Comparison of ENCODE assay signal across 7 cellular contexts in the genomic region with DNA sequence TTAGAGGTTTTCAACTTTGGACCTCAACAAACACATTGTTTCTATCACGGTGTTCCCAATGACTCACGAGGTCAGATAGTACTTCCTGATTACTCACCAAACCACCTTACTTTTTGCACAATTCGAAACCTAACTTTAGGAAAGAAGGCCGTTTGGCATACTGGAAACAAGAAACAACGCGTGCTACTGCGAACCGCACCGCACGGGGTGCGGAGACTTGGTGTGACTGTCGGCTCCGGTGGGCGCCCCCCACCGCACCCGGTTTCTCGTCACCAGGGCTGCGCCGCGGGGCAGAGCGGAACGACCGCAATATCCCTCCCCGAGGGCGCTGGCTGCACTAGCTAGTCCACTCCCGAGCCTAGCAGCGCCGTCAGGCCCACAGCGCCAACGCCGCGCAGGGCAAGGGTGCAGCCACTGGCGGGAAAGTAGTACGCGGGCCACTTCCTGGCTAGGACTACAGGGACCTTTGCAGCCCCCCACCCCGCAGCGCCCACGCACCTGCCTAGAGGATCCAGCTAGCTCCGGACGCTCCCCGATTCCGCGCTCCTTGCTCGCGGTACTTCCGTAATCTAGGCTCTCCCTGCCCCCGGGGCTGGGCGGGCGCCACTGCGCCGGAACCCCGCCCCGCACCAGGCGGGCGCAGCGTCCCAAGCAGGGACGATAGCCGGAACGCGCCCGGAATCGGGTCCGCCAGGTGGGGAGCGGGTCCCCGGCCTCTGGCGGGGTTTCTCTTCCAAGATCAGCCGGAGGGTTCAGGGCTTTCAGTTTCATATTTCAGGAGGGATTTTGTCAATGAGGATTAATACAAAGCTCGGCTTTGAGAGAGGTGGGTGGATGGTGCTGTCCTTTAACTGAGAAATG. TPM values are rescaled to one million over a fixed set of nuclear protein-coding genes. Genes with fewer than 3 reads are reported as not detected.
DNase-seq lines count a peak whose midpoint lies in the region; ATAC-seq and TF ChIP-seq lines count a peak whose summit lies in the region.

TSS of gene PARP4 (minus strand) at position 571 of the 861 bp plus-strand sequence. CDS start 9,002 bp downstream, outside the sequence.

- intact Hi-C loops in sciatic nerve (cut with DNase I) = no loop called here

- peak within 1 kb of the TSS; percentile 73 for H3K4me3 ChIP-seq in astrocyte of the spinal cord (ENCODE audit: low read depth, low read length)

- ATAC-seq in GM18505 (IDR thresholded peaks at IDR 0.05; ENCODE audit: unreplicated experiment) = peak; percentile 68
- peak; percentile 62 for ATAC-seq in HG02763 (IDR thresholded peaks at IDR 0.05; ENCODE audit: unreplicated experiment)
- ATAC-seq in sciatic nerve = peak; percentile 98

- in situ Hi-C loops in astrocyte of the spinal cord (cut with HindIII; ENCODE audit: low sequenced_read_pairs) = no loop called here

- peak; percentile 87 for TF ChIP-seq POLR2A in GM18505 (IDR thresholded peaks at IDR 0.05; ENCODE audit: borderline replicate concordance, extremely low read depth, insufficient read depth, insufficient read length)

- TF ChIP-seq CTCF in astrocyte of the spinal cord (IDR thresholded peaks at IDR 0.05; ENCODE audit: low read depth, low read length) = no peak

- DNase-seq in NCI-H146 treated with DMSO at 0.1 percent for 48 hours (lab: John Stamatoyannopoulos, UW; ENCODE audit: unreplicated experiment) (peak; percentile 56), T1000 (lab: John Stamatoyannopoulos, UW) (peak; percentile 37), astrocyte of the spinal cord (ENCODE audit: low read depth, low spot score) (peak; percentile 87), hypothalamus (lab: John Stamatoyannopoulos, UW) (peak in 49 of 51 donors; percentile 10 to 86 (median 56)), sciatic nerve (ENCODE audit: low spot score) (peak; percentile 87)

RNA-seq across cellular contexts. Expression of gene PARP4, which starts in this region (rescaled TPM):
- total RNA-seq in sciatic nerve = 49.0 TPM

Comparison
In these comparisons a context has a peak if more than half of its experiments do, and no peak if none do; other contexts are left out.
1. Peak in every context shown above with its lines: DNase-seq, ATAC-seq and H3K4me3 ChIP-seq.
2. DNase-seq: peak in every context shown above with its lines; median percentile 87 in astrocyte of the spinal cord; 87 in sciatic nerve; 56 in NCI-H146 treated with DMSO at 0.1 percent for 48 hours; 56 in hypothalamus; 37 in T1000.